Comparison of ENCODE assay signal across 15 cellular contexts in the genomic region with DNA sequence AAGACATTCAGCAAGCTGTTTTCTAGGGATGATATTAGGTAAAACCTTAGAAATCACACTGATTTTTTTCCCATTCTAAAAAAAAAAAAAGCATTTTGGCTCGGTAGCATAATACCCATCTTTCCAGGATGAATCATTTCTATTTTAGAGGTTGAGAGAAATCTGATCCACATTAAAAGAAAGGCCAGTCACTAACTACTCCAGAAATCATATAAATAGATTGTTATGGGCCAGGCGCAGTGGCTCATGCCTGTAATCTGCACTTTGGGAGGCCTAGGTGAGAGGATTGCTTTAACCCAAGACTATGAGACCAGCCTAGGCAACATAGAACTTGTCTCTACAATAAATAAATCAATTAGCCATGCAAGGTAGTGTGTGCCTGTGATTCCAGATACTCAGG.
A peak's percentile ranks its signal among the peaks of the same experiment; 100 is the strongest.
DNase-seq lines count a peak whose midpoint lies in the region; ATAC-seq and TF ChIP-seq lines count a peak whose summit lies in the region.
"Had no signal": no experiment of that assay in that cellular context is flagged by ENCODE, and none has a peak within 500 bp of the region (broad histone marks: within the 10 kb centered on the region; RNA-seq: fewer than 3 reads in every experiment).

No MANE protein-coding gene starts in this region.

- H3K27ac ChIP-seq in left ventricle myocardium inferior (replicated peaks): peak overlapping the region; percentile 71
- H3K27ac ChIP-seq: tibial nerve had no signal

- no peak overlapping the region for H3K4me3 Mint-ChIP-seq in activated T-cell treated with anti-CD3 and anti-CD28 coated beads, Interleukin-2, amount 50 U/mL, for 72 hours
- H3K4me3 Mint-ChIP-seq: activated B cell treated with CpG ODN at 0.5 μM for 24 hours had no signal

- H3K27me3 ChIP-seq in left ventricle myocardium inferior (ENCODE audit: low read depth): no peaks in the 10 kb centered on the region
- H3K27me3 ChIP-seq: tibial nerve had no signal

- H3K36me3 ChIP-seq in left ventricle myocardium inferior: no peaks in the 10 kb centered on the region
- H3K36me3 ChIP-seq: tibial nerve had no signal

- ATAC-seq in HG03135 (IDR thresholded peaks at IDR 0.05; ENCODE audit: unreplicated experiment): no peak
- ATAC-seq in activated T-cell treated with anti-CD3 and anti-CD28 coated beads, Interleukin-2, amount 50 U/mL, for 72 hours (replicated peaks in 1 of 2): no peak
- ATAC-seq: sciatic nerve had no signal

- peaks cover 20% of the 10 kb centered on the region for H3K9me3 ChIP-seq in left ventricle myocardium inferior (replicated peaks)

- no peaks in the 10 kb centered on the region for H3K36me3 Mint-ChIP-seq in activated T-cell treated with anti-CD3 and anti-CD28 coated beads, Interleukin-2, amount 50 U/mL, for 72 hours (ENCODE audit: insufficient read depth in 2 of 2)

- intact Hi-C loops in left ventricle myocardium inferior (cut with micrococcal nuclease): no loop called here

- DNase-seq in HCEC 1CT: peak; percentile 41
- peak; percentile 36 for DNase-seq in amniotic stem cell (lab: John Stamatoyannopoulos, UW)
- DNase-seq in left ventricle myocardium inferior: no peak
- DNase-seq in stromal cell of bone marrow (ENCODE audit: low read depth): peak; percentile 59
- DNase-seq in NK-92 (lab: John Stamatoyannopoulos, UW; ENCODE audit: unreplicated experiment): no peak
- DNase-seq in activated T-cell treated with anti-CD3 and anti-CD28 coated beads, Interleukin-2, amount 50 U/mL, for 72 hours: no peak
- no peak for DNase-seq in occipital lobe (lab: John Stamatoyannopoulos, UW)
- DNase-seq: activated B cell treated with CpG ODN at 0.5 μM for 24 hours; activated T-cell treated with anti-CD3 and anti-CD28 coated beads, Interleukin-2, amount 50 U/mL, for 48 hours; Caco-2; NCI-H1930; NK-92 treated with Interleukin-12 subunit alpha and Interleukin-12 subunit beta, amount 100 ng/mL, for 24 hours had no signal

- no peaks in the 10 kb centered on the region for H3K27me3 Mint-ChIP-seq in activated T-cell treated with anti-CD3 and anti-CD28 coated beads, Interleukin-2, amount 50 U/mL, for 72 hours (ENCODE audit: low read depth)
- H3K27me3 Mint-ChIP-seq: activated B cell treated with CpG ODN at 0.5 μM for 24 hours had no signal

- H3K4me1 Mint-ChIP-seq in activated T-cell treated with anti-CD3 and anti-CD28 coated beads, Interleukin-2, amount 50 U/mL, for 72 hours (ENCODE audit: low read depth): no peaks in the 10 kb centered on the region
- H3K4me1 Mint-ChIP-seq: activated B cell treated with CpG ODN at 0.5 μM for 24 hours had no signal

- H3K27ac Mint-ChIP-seq in activated T-cell treated with anti-CD3 and anti-CD28 coated beads, Interleukin-2, amount 50 U/mL, for 72 hours: no peak overlapping the region
- H3K27ac Mint-ChIP-seq: activated B cell treated with CpG ODN at 0.5 μM for 24 hours had no signal

- H3K9me3 Mint-ChIP-seq in activated T-cell treated with anti-CD3 and anti-CD28 coated beads, Interleukin-2, amount 50 U/mL, for 72 hours: peaks cover 2% of the 10 kb centered on the region in 2 donors
- H3K9me3 Mint-ChIP-seq: activated B cell treated with CpG ODN at 0.5 μM for 24 hours had no signal

- no peak for TF ChIP-seq CTCF in left ventricle myocardium inferior (IDR thresholded peaks at IDR 0.05; ENCODE audit: borderline replicate concordance)

- no peak overlapping the region for H3K4me3 ChIP-seq in left ventricle myocardium inferior
- H3K4me3 ChIP-seq: tibial nerve had no signal

- H3K4me1 ChIP-seq in left ventricle myocardium inferior: peaks cover 44% of the 10 kb centered on the region
- H3K4me1 ChIP-seq: tibial nerve had no signal

Comparison
In these comparisons a context has a peak if more than half of its experiments do, and no peak if none do; other contexts are left out.
1. DNase-seq: peak in HCEC 1CT (single experiment), amniotic stem cell (single experiment) and stromal cell of bone marrow (single experiment); none in left ventricle myocardium inferior (single experiment), NK-92 (single experiment), activated T-cell treated with anti-CD3 and anti-CD28 coated beads, Interleukin-2, amount 50 U/mL, for 72 hours (0 of 2) and occipital lobe (single experiment).